1 cellular context compared by ENCODE assay signal in the genomic region with DNA sequence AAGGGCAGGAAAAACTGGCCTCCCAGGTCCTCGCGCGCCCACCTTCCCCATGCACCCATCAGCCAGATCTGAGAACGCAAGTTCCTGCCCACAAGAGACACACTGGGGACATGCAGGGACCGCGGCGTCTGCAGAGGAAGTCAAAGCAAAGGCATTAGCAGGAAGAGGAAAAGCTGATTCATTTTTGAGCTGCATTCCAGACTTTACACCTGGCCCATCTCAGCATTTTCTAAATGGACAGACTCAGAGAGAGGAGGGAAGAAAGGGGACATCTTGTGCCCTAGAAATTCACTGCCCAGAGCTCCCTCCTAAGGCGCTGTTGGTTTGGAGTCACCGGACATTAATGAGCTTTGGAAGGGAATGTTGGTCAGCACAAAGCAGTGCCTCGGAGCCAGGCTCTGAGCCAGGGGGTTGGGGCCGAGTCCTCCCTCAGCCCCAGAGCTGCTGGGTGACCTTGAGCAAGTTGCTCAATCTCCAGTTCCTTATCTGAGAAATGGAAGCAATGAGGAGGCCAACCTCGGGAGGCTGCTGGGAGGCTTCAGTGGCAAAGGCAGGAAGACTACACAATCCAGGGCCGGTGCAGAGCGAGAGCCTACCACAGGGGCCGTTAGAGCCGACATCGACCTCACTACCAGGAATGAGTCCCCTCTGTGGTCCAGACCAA.
TF ChIP-seq lines count a peak whose summit lies in the region.

No MANE protein-coding gene starts in this region.

TF ChIP-seq in HepG2, 621 proteins besides CTCF, POLR2A, EP300 and RAD21 (continued from another document and continues in another):
- TF ChIP-seq, protein P1, sequence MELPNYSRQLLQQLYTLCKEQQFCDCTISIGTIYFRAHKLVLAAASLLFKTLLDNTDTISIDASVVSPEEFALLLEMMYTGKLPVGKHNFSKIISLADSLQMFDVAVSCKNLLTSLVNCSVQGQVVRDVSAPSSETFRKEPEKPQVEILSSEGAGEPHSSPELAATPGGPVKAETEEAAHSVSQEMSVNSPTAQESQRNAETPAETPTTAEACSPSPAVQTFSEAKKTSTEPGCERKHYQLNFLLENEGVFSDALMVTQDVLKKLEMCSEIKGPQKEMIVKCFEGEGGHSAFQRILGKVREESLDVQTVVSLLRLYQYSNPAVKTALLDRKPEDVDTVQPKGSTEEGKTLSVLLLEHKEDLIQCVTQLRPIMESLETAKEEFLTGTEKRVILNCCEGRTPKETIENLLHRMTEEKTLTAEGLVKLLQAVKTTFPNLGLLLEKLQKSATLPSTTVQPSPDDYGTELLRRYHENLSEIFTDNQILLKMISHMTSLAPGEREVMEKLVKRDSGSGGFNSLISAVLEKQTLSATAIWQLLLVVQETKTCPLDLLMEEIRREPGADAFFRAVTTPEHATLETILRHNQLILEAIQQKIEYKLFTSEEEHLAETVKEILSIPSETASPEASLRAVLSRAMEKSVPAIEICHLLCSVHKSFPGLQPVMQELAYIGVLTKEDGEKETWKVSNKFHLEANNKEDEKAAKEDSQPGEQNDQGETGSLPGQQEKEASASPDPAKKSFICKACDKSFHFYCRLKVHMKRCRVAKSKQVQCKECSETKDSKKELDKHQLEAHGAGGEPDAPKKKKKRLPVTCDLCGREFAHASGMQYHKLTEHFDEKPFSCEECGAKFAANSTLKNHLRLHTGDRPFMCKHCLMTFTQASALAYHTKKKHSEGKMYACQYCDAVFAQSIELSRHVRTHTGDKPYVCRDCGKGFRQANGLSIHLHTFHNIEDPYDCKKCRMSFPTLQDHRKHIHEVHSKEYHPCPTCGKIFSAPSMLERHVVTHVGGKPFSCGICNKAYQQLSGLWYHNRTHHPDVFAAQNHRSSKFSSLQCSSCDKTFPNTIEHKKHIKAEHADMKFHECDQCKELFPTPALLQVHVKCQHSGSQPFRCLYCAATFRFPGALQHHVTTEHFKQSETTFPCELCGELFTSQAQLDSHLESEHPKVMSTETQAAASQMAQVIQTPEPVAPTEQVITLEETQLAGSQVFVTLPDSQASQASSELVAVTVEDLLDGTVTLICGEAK (IDR thresholded peaks at IDR 0.05) = no peak
- TF ChIP-seq, protein P1 (CRISPR knock-in tag; IDR thresholded peaks at IDR 0.05) = no peak
- TF ChIP-seq MED8 (CRISPR knock-in tag; IDR thresholded peaks at IDR 0.05; ENCODE audit: insufficient replicate concordance) = no peak
- TF ChIP-seq ZMYM2 (CRISPR knock-in tag; IDR thresholded peaks at IDR 0.05) = peak; percentile 77
- TF ChIP-seq, protein P2, sequence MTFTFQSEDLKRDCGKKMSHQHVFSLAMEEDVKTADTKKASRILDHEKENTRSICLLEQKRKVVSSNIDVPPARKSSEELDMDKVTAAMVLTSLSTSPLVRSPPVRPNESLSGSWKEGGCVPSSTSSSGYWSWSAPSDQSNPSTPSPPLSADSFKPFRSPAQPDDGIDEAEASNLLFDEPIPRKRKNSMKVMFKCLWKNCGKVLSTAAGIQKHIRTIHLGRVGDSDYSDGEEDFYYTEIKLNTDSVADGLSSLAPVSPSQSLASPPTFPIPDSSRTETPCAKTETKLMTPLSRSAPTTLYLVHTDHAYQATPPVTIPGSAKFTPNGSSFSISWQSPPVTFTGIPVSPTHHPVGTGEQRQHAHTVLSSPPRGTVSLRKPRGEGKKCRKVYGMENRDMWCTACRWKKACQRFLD (CRISPR knock-in tag; IDR thresholded peaks at IDR 0.05; ENCODE audit: borderline replicate concordance) = no peak
- TF ChIP-seq ZSCAN31 (CRISPR knock-in tag; IDR thresholded peaks at IDR 0.05; ENCODE audit: low read depth) = peak; percentile 61; the same call in 1 of the 2 replicates
- TF ChIP-seq, protein P3, sequence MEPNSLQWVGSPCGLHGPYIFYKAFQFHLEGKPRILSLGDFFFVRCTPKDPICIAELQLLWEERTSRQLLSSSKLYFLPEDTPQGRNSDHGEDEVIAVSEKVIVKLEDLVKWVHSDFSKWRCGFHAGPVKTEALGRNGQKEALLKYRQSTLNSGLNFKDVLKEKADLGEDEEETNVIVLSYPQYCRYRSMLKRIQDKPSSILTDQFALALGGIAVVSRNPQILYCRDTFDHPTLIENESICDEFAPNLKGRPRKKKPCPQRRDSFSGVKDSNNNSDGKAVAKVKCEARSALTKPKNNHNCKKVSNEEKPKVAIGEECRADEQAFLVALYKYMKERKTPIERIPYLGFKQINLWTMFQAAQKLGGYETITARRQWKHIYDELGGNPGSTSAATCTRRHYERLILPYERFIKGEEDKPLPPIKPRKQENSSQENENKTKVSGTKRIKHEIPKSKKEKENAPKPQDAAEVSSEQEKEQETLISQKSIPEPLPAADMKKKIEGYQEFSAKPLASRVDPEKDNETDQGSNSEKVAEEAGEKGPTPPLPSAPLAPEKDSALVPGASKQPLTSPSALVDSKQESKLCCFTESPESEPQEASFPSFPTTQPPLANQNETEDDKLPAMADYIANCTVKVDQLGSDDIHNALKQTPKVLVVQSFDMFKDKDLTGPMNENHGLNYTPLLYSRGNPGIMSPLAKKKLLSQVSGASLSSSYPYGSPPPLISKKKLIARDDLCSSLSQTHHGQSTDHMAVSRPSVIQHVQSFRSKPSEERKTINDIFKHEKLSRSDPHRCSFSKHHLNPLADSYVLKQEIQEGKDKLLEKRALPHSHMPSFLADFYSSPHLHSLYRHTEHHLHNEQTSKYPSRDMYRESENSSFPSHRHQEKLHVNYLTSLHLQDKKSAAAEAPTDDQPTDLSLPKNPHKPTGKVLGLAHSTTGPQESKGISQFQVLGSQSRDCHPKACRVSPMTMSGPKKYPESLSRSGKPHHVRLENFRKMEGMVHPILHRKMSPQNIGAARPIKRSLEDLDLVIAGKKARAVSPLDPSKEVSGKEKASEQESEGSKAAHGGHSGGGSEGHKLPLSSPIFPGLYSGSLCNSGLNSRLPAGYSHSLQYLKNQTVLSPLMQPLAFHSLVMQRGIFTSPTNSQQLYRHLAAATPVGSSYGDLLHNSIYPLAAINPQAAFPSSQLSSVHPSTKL (CRISPR knock-in tag; IDR thresholded peaks at IDR 0.05) = peak; percentile 81
- no peak for TF ChIP-seq ZC3H13 (CRISPR knock-in tag; IDR thresholded peaks at IDR 0.05)
- peak; percentile 69 for TF ChIP-seq ZNF331 (CRISPR knock-in tag; IDR thresholded peaks at IDR 0.05)
- peak; percentile 20; the same call in 1 of the 2 replicates for TF ChIP-seq MAFF (IDR thresholded peaks at IDR 0.05; ENCODE audit: low read depth, low read length)
- TF ChIP-seq FOXO1 (CRISPR knock-in tag; IDR thresholded peaks at IDR 0.05) = peak; percentile 21; the same call in 1 of the 2 replicates
- TF ChIP-seq ZEB1 (IDR thresholded peaks at IDR 0.05; ENCODE audit: insufficient replicate concordance, low read depth) = peak; percentile 8
- TF ChIP-seq, protein P4, sequence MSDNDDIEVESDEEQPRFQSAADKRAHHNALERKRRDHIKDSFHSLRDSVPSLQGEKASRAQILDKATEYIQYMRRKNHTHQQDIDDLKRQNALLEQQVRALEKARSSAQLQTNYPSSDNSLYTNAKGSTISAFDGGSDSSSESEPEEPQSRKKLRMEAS (IDR thresholded peaks at IDR 0.05) = 0 out of 2 replicates have a peak, but pooled peaks have one; percentile 37
- TF ChIP-seq ARNTL (CRISPR knock-in tag; IDR thresholded peaks at IDR 0.05) = no peak
- TF ChIP-seq RFX1 (IDR thresholded peaks at IDR 0.05) = no peak
- TF ChIP-seq ZNF44 (CRISPR knock-in tag; IDR thresholded peaks at IDR 0.05) = no peak
- TF ChIP-seq ESRRA (CRISPR knock-in tag; IDR thresholded peaks at IDR 0.05; ENCODE audit: low read depth) = peak; percentile 98
- TF ChIP-seq, protein P5, sequence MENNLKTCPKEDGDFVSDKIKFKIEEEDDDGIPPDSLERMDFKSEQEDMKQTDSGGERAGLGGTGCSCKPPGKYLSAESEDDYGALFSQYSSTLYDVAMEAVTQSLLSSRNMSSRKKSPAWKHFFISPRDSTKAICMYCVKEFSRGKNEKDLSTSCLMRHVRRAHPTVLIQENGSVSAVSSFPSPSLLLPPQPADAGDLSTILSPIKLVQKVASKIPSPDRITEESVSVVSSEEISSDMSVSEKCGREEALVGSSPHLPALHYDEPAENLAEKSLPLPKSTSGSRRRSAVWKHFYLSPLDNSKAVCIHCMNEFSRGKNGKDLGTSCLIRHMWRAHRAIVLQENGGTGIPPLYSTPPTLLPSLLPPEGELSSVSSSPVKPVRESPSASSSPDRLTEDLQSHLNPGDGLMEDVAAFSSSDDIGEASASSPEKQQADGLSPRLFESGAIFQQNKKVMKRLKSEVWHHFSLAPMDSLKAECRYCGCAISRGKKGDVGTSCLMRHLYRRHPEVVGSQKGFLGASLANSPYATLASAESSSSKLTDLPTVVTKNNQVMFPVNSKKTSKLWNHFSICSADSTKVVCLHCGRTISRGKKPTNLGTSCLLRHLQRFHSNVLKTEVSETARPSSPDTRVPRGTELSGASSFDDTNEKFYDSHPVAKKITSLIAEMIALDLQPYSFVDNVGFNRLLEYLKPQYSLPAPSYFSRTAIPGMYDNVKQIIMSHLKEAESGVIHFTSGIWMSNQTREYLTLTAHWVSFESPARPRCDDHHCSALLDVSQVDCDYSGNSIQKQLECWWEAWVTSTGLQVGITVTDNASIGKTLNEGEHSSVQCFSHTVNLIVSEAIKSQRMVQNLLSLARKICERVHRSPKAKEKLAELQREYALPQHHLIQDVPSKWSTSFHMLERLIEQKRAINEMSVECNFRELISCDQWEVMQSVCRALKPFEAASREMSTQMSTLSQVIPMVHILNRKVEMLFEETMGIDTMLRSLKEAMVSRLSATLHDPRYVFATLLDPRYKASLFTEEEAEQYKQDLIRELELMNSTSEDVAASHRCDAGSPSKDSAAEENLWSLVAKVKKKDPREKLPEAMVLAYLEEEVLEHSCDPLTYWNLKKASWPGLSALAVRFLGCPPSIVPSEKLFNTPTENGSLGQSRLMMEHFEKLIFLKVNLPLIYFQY (CRISPR knock-in tag; IDR thresholded peaks at IDR 0.05; ENCODE audit: borderline replicate concordance) = 0 out of 2 replicates have a peak, but pooled peaks have one; percentile 50
- TF ChIP-seq, protein P6, sequence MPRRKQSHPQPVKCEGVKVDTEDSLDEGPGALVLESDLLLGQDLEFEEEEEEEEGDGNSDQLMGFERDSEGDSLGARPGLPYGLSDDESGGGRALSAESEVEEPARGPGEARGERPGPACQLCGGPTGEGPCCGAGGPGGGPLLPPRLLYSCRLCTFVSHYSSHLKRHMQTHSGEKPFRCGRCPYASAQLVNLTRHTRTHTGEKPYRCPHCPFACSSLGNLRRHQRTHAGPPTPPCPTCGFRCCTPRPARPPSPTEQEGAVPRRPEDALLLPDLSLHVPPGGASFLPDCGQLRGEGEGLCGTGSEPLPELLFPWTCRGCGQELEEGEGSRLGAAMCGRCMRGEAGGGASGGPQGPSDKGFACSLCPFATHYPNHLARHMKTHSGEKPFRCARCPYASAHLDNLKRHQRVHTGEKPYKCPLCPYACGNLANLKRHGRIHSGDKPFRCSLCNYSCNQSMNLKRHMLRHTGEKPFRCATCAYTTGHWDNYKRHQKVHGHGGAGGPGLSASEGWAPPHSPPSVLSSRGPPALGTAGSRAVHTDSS (CRISPR knock-in tag; conservative IDR thresholded peaks at IDR 0.05) = no peak
- TF ChIP-seq IRF2 (CRISPR knock-in tag; IDR thresholded peaks at IDR 0.05) = 0 out of 2 replicates have a peak, but pooled peaks have one; percentile 33
- peak; percentile 45; the same call in 1 of the 2 replicates for TF ChIP-seq GATA4 (IDR thresholded peaks at IDR 0.05; ENCODE audit: borderline replicate concordance, low read depth)
- TF ChIP-seq, protein P7, sequence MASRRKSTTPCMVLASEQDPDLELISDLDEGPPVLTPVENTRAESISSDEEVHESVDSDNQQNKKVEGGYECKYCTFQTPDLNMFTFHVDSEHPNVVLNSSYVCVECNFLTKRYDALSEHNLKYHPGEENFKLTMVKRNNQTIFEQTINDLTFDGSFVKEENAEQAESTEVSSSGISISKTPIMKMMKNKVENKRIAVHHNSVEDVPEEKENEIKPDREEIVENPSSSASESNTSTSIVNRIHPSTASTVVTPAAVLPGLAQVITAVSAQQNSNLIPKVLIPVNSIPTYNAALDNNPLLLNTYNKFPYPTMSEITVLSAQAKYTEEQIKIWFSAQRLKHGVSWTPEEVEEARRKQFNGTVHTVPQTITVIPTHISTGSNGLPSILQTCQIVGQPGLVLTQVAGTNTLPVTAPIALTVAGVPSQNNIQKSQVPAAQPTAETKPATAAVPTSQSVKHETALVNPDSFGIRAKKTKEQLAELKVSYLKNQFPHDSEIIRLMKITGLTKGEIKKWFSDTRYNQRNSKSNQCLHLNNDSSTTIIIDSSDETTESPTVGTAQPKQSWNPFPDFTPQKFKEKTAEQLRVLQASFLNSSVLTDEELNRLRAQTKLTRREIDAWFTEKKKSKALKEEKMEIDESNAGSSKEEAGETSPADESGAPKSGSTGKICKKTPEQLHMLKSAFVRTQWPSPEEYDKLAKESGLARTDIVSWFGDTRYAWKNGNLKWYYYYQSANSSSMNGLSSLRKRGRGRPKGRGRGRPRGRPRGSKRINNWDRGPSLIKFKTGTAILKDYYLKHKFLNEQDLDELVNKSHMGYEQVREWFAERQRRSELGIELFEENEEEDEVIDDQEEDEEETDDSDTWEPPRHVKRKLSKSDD (CRISPR knock-in tag; IDR thresholded peaks at IDR 0.05; ENCODE audit: low read depth) = 0 out of 2 replicates have a peak, but pooled peaks have one; percentile 43
- peak; percentile 22; the same call in 1 of the 2 replicates for TF ChIP-seq CBX5 (CRISPR knock-in tag; IDR thresholded peaks at IDR 0.05; ENCODE audit: borderline replicate concordance)
